3 cellular contexts compared by ENCODE assay signal in the genomic region with DNA sequence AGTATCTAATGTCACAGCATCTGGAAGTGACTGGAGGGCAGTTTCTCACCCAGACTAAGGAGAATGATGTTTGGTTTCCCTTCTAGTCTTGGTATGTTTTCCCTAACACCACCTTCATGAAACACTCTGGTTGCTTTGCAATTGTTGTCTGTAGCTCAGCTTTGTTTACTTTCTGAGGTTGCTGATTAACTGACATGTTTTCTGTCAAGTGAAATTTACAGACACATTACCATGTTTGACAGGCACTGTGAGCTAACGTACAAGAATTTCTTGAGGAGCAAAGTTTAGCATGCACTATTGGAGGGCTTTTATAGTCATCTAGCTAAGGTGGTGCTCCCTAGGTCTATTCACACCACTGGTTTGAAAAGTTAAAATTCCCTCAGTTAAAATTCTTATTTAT.
TF ChIP-seq lines count a peak whose summit lies in the region.

No MANE protein-coding gene starts in this region.

TF ChIP-seq in A549, 52 proteins besides CTCF, POLR2A, EP300 and RAD21 (continued from another document):
- TF ChIP-seq, protein P1, sequence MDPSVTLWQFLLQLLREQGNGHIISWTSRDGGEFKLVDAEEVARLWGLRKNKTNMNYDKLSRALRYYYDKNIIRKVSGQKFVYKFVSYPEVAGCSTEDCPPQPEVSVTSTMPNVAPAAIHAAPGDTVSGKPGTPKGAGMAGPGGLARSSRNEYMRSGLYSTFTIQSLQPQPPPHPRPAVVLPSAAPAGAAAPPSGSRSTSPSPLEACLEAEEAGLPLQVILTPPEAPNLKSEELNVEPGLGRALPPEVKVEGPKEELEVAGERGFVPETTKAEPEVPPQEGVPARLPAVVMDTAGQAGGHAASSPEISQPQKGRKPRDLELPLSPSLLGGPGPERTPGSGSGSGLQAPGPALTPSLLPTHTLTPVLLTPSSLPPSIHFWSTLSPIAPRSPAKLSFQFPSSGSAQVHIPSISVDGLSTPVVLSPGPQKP (IDR thresholded peaks at IDR 0.05; ENCODE audit: low read depth, low read length): no peak
- TF ChIP-seq, protein P2, sequence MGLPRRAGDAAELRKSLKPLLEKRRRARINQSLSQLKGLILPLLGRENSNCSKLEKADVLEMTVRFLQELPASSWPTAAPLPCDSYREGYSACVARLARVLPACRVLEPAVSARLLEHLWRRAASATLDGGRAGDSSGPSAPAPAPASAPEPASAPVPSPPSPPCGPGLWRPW (IDR thresholded peaks at IDR 0.05): no peak
- no peak for TF ChIP-seq CHD4 (IDR thresholded peaks at IDR 0.05; ENCODE audit: borderline replicate concordance)
- TF ChIP-seq RARB (CRISPR knock-in tag; IDR thresholded peaks at IDR 0.05): no peak
- TF ChIP-seq, protein P3, sequence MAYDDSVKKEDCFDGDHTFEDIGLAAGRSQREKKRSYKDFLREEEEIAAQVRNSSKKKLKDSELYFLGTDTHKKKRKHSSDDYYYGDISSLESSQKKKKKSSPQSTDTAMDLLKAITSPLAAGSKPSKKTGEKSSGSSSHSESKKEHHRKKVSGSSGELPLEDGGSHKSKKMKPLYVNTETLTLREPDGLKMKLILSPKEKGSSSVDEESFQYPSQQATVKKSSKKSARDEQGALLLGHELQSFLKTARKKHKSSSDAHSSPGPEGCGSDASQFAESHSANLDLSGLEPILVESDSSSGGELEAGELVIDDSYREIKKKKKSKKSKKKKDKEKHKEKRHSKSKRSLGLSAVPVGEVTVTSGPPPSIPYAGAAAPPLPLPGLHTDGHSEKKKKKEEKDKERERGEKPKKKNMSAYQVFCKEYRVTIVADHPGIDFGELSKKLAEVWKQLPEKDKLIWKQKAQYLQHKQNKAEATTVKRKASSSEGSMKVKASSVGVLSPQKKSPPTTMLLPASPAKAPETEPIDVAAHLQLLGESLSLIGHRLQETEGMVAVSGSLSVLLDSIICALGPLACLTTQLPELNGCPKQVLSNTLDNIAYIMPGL (CRISPR knock-in tag; IDR thresholded peaks at IDR 0.05; ENCODE audit: borderline replicate concordance): no peak
- TF ChIP-seq ZC3H11A (IDR thresholded peaks at IDR 0.05): no peak
- TF ChIP-seq JUN (IDR thresholded peaks at IDR 0.05): no peak
- no peak for TF ChIP-seq ZSCAN20 (CRISPR knock-in tag; IDR thresholded peaks at IDR 0.05)
- TF ChIP-seq NPAS2 (CRISPR knock-in tag; IDR thresholded peaks at IDR 0.05; ENCODE audit: borderline replicate concordance): no peak
- no peak for TF ChIP-seq RCOR1 (IDR thresholded peaks at IDR 0.05; ENCODE audit: low read depth, low read length)
- no peak for TF ChIP-seq GATA3 (IDR thresholded peaks at IDR 0.05; ENCODE audit: borderline replicate concordance)
- no peak for TF ChIP-seq KDM5A (IDR thresholded peaks at IDR 0.05)
- TF ChIP-seq CHD2 (IDR thresholded peaks at IDR 0.05; ENCODE audit: low read length, partially characterized antibody): no peak

TF ChIP-seq in H1, 55 proteins besides CTCF, POLR2A, EP300 and RAD21 (continued from another document):
- TF ChIP-seq, protein P4, sequence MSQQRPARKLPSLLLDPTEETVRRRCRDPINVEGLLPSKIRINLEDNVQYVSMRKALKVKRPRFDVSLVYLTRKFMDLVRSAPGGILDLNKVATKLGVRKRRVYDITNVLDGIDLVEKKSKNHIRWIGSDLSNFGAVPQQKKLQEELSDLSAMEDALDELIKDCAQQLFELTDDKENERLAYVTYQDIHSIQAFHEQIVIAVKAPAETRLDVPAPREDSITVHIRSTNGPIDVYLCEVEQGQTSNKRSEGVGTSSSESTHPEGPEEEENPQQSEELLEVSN (IDR thresholded peaks at IDR 0.05): no peak
- no peak for TF ChIP-seq HDAC6 (IDR thresholded peaks at IDR 0.05; ENCODE audit: low read depth, low read length)
TF ChIP-seq in H1: peak in this region for 1.

TF ChIP-seq in liver, 16 proteins besides CTCF, POLR2A, EP300 and RAD21 (continued from another document):
- no peak for TF ChIP-seq JUND (IDR thresholded peaks at IDR 0.05)
- no peak for TF ChIP-seq GABPA (IDR thresholded peaks at IDR 0.05 in 1 of 2, conservative IDR thresholded peaks at IDR 0.05 in 1 of 2)
- TF ChIP-seq, protein P5, sequence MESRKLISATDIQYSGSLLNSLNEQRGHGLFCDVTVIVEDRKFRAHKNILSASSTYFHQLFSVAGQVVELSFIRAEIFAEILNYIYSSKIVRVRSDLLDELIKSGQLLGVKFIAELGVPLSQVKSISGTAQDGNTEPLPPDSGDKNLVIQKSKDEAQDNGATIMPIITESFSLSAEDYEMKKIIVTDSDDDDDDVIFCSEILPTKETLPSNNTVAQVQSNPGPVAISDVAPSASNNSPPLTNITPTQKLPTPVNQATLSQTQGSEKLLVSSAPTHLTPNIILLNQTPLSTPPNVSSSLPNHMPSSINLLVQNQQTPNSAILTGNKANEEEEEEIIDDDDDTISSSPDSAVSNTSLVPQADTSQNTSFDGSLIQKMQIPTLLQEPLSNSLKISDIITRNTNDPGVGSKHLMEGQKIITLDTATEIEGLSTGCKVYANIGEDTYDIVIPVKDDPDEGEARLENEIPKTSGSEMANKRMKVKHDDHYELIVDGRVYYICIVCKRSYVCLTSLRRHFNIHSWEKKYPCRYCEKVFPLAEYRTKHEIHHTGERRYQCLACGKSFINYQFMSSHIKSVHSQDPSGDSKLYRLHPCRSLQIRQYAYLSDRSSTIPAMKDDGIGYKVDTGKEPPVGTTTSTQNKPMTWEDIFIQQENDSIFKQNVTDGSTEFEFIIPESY (IDR thresholded peaks at IDR 0.05): no peak
- no peak for TF ChIP-seq YY1 (IDR thresholded peaks at IDR 0.05)
- TF ChIP-seq, protein P6, sequence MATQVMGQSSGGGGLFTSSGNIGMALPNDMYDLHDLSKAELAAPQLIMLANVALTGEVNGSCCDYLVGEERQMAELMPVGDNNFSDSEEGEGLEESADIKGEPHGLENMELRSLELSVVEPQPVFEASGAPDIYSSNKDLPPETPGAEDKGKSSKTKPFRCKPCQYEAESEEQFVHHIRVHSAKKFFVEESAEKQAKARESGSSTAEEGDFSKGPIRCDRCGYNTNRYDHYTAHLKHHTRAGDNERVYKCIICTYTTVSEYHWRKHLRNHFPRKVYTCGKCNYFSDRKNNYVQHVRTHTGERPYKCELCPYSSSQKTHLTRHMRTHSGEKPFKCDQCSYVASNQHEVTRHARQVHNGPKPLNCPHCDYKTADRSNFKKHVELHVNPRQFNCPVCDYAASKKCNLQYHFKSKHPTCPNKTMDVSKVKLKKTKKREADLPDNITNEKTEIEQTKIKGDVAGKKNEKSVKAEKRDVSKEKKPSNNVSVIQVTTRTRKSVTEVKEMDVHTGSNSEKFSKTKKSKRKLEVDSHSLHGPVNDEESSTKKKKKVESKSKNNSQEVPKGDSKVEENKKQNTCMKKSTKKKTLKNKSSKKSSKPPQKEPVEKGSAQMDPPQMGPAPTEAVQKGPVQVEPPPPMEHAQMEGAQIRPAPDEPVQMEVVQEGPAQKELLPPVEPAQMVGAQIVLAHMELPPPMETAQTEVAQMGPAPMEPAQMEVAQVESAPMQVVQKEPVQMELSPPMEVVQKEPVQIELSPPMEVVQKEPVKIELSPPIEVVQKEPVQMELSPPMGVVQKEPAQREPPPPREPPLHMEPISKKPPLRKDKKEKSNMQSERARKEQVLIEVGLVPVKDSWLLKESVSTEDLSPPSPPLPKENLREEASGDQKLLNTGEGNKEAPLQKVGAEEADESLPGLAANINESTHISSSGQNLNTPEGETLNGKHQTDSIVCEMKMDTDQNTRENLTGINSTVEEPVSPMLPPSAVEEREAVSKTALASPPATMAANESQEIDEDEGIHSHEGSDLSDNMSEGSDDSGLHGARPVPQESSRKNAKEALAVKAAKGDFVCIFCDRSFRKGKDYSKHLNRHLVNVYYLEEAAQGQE (IDR thresholded peaks at IDR 0.05): no peak
- peak; percentile 41 for TF ChIP-seq SP1 (IDR thresholded peaks at IDR 0.05)
- TF ChIP-seq EGR1 (IDR thresholded peaks at IDR 0.05; ENCODE audit: low read depth in 2 of 2): no peak
- no peak for TF ChIP-seq TAF1 (conservative IDR thresholded peaks at IDR 0.05)
- no peak for TF ChIP-seq HNF4G (IDR thresholded peaks at IDR 0.05)
- peak; percentile 83 for TF ChIP-seq FOXA2 (IDR thresholded peaks at IDR 0.05)
- peak; percentile 76 for TF ChIP-seq FOXA1 (IDR thresholded peaks at IDR 0.05)
- TF ChIP-seq NR2F2 (IDR thresholded peaks at IDR 0.05): no peak
- TF ChIP-seq, protein P7, sequence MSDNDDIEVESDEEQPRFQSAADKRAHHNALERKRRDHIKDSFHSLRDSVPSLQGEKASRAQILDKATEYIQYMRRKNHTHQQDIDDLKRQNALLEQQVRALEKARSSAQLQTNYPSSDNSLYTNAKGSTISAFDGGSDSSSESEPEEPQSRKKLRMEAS (IDR thresholded peaks at IDR 0.05): no peak
